In genomic region chr7:149715476-149715875, GRCh38 we compare ENCODE assay signal across 1 cellular context.
TF ChIP-seq lines count a peak whose summit lies in the region.

No MANE protein-coding gene starts in this region.

TF ChIP-seq in HepG2, 621 proteins besides CTCF, POLR2A, EP300 and RAD21 (continued from another document and continues in another):
- TF ChIP-seq, protein P1, sequence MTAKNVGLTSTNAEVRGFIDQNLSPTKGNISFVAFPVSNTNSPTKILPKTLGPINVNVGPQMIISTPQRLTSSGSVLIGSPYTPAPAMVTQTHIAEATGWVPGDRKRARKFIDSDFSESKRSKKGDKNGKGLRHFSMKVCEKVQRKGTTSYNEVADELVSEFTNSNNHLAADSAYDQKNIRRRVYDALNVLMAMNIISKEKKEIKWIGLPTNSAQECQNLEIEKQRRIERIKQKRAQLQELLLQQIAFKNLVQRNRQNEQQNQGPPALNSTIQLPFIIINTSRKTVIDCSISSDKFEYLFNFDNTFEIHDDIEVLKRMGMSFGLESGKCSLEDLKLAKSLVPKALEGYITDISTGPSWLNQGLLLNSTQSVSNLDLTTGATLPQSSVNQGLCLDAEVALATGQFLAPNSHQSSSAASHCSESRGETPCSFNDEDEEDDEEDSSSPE (CRISPR knock-in tag; IDR thresholded peaks at IDR 0.05): no peak
- TF ChIP-seq ZNF329 (CRISPR knock-in tag; IDR thresholded peaks at IDR 0.05; ENCODE audit: low read depth) (peak; percentile 4; the same call in 1 of the 2 replicates), TEAD3 (CRISPR knock-in tag; optimal IDR thresholded peaks at IDR 0.05; ENCODE audit: borderline replicate concordance) (no peak), ZNF564 (CRISPR knock-in tag; IDR thresholded peaks at IDR 0.05) (no peak), MXI1 (IDR thresholded peaks at IDR 0.05; ENCODE audit: borderline replicate concordance, low read depth, low read length) (no peak), TCF7L2 (IDR thresholded peaks at IDR 0.05; ENCODE audit: low read depth, low read length) (no peak), FOSL2 (CRISPR knock-in tag; IDR thresholded peaks at IDR 0.05) (no peak), SNAPC2 (CRISPR knock-in tag; IDR thresholded peaks at IDR 0.05) (no peak), ZNF598 (CRISPR knock-in tag; IDR thresholded peaks at IDR 0.05; ENCODE audit: borderline replicate concordance) (peak; percentile 15; the same call in 1 of the 2 replicates), HOXA9 (CRISPR knock-in tag; IDR thresholded peaks at IDR 0.05; ENCODE audit: borderline replicate concordance) (0 out of 2 replicates have a peak, but pooled peaks have one; percentile 12), MLX (CRISPR knock-in tag; IDR thresholded peaks at IDR 0.05) (no peak), ZNF142 (CRISPR knock-in tag; IDR thresholded peaks at IDR 0.05) (no peak), ZFP36L1 (CRISPR knock-in tag; IDR thresholded peaks at IDR 0.05) (no peak)
- TF ChIP-seq, protein P2, sequence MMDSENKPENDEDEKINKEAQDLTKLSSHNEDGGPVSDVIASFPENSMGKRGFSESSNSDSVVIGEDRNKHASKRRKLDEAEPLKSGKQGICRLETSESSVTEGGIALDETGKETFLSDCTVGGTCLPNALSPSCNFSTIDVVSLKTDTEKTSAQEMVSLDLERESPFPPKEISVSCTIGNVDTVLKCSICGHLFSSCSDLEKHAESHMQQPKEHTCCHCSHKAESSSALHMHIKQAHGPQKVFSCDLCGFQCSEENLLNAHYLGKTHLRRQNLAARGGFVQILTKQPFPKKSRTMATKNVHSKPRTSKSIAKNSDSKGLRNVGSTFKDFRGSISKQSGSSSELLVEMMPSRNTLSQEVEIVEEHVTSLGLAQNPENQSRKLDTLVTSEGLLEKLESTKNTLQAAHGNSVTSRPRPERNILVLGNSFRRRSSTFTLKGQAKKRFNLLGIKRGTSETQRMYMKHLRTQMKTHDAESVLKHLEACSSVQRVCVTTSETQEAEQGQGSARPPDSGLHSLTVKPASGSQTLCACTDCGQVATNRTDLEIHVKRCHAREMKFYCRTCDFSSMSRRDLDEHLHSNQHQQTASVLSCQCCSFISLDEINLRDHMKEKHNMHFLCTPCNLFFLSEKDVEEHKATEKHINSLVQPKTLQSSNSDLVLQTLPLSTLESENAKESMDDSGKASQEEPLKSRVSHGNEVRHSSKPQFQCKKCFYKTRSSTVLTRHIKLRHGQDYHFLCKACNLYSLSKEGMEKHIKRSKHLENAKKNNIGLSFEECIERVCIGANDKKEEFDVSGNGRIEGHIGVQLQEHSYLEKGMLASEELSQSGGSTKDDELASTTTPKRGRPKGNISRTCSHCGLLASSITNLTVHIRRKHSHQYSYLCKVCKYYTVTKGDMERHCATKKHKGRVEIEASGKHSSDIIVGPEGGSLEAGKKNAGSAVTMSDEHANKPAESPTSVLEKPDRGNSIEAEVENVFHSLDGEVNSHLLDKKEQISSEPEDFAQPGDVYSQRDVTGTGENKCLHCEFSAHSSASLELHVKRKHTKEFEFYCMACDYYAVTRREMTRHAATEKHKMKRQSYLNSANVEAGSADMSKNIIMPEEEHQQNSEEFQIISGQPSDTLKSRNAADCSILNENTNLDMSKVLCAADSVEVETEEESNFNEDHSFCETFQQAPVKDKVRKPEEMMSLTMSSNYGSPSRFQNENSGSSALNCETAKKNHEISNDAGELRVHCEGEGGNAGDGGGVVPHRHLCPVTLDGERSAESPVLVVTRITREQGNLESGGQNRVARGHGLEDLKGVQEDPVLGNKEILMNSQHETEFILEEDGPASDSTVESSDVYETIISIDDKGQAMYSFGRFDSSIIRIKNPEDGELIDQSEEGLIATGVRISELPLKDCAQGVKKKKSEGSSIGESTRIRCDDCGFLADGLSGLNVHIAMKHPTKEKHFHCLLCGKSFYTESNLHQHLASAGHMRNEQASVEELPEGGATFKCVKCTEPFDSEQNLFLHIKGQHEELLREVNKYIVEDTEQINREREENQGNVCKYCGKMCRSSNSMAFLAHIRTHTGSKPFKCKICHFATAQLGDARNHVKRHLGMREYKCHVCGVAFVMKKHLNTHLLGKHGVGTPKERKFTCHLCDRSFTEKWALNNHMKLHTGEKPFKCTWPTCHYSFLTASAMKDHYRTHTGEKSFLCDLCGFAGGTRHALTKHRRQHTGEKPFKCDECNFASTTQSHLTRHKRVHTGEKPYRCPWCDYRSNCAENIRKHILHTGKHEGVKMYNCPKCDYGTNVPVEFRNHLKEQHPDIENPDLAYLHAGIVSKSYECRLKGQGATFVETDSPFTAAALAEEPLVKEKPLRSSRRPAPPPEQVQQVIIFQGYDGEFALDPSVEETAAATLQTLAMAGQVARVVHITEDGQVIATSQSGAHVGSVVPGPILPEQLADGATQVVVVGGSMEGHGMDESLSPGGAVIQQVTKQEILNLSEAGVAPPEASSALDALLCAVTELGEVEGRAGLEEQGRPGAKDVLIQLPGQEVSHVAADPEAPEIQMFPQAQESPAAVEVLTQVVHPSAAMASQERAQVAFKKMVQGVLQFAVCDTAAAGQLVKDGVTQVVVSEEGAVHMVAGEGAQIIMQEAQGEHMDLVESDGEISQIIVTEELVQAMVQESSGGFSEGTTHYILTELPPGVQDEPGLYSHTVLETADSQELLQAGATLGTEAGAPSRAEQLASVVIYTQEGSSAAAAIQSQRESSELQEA (CRISPR knock-in tag; IDR thresholded peaks at IDR 0.05; ENCODE audit: not compliant biosample characterization): peak; percentile 19
- TF ChIP-seq, protein P3, sequence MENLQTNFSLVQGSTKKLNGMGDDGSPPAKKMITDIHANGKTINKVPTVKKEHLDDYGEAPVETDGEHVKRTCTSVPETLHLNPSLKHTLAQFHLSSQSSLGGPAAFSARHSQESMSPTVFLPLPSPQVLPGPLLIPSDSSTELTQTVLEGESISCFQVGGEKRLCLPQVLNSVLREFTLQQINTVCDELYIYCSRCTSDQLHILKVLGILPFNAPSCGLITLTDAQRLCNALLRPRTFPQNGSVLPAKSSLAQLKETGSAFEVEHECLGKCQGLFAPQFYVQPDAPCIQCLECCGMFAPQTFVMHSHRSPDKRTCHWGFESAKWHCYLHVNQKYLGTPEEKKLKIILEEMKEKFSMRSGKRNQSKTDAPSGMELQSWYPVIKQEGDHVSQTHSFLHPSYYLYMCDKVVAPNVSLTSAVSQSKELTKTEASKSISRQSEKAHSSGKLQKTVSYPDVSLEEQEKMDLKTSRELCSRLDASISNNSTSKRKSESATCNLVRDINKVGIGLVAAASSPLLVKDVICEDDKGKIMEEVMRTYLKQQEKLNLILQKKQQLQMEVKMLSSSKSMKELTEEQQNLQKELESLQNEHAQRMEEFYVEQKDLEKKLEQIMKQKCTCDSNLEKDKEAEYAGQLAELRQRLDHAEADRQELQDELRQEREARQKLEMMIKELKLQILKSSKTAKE (CRISPR knock-in tag; IDR thresholded peaks at IDR 0.05; ENCODE audit: borderline replicate concordance): no peak
- TF ChIP-seq, protein P4, sequence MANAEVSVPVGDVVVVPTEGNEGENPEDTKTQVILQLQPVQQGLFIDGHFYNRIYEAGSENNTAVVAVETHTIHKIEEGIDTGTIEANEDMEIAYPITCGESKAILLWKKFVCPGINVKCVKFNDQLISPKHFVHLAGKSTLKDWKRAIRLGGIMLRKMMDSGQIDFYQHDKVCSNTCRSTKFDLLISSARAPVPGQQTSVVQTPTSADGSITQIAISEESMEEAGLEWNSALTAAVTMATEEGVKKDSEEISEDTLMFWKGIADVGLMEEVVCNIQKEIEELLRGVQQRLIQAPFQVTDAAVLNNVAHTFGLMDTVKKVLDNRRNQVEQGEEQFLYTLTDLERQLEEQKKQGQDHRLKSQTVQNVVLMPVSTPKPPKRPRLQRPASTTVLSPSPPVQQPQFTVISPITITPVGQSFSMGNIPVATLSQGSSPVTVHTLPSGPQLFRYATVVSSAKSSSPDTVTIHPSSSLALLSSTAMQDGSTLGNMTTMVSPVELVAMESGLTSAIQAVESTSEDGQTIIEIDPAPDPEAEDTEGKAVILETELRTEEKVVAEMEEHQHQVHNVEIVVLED (CRISPR knock-in tag; IDR thresholded peaks at IDR 0.05; ENCODE audit: borderline replicate concordance): no peak
- TF ChIP-seq, protein P5, sequence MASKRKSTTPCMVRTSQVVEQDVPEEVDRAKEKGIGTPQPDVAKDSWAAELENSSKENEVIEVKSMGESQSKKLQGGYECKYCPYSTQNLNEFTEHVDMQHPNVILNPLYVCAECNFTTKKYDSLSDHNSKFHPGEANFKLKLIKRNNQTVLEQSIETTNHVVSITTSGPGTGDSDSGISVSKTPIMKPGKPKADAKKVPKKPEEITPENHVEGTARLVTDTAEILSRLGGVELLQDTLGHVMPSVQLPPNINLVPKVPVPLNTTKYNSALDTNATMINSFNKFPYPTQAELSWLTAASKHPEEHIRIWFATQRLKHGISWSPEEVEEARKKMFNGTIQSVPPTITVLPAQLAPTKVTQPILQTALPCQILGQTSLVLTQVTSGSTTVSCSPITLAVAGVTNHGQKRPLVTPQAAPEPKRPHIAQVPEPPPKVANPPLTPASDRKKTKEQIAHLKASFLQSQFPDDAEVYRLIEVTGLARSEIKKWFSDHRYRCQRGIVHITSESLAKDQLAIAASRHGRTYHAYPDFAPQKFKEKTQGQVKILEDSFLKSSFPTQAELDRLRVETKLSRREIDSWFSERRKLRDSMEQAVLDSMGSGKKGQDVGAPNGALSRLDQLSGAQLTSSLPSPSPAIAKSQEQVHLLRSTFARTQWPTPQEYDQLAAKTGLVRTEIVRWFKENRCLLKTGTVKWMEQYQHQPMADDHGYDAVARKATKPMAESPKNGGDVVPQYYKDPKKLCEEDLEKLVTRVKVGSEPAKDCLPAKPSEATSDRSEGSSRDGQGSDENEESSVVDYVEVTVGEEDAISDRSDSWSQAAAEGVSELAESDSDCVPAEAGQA (IDR thresholded peaks at IDR 0.05; ENCODE audit: low read depth): no peak
- TF ChIP-seq, protein P5 (CRISPR knock-in tag; IDR thresholded peaks at IDR 0.05; ENCODE audit: borderline replicate concordance): no peak
